11 cellular contexts compared by ENCODE assay signal in the genomic region with DNA sequence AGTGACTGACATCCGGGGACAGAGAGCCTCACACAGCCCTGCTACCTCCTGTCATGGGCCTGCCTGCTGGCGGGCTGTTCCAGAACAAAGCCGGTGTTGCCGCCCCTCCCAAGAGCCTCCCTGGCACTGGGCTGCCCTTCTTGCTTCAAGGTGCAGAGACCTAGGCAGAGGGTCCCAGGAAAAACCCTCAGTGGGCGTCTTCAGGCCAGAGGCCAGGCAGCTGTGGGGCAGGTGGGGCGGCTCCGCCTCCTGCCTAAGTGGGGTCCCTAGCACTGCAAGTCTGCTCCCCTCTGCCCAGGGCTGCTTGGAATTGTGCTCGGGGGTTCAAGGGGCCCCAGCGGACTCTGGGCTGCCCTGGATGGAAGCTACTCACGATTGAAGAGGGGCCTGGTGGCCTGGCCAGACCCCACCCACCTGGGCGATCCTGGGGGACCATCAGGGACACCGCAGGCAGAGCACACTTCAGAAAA. TPM values are rescaled to one million over a fixed set of nuclear protein-coding genes. Genes with fewer than 3 reads are reported as not detected.
DNase-seq lines count a peak whose midpoint lies in the region; ATAC-seq and TF ChIP-seq lines count a peak whose summit lies in the region.
"Had no signal": no experiment of that assay in that cellular context is flagged by ENCODE, and none has a peak within 500 bp of the region (broad histone marks: within the 10 kb centered on the region; RNA-seq: fewer than 3 reads in every experiment).

No MANE protein-coding gene starts in this region.

- H3K4me3 Mint-ChIP-seq in MCF 10A (ENCODE audit: unreplicated experiment), result no peak overlapping the region
- H3K4me3 Mint-ChIP-seq: HFFc6 had no signal

- H3K4me1 ChIP-seq in mammary epithelial cell (ENCODE audit: insufficient read depth, low read length), result peaks cover 38% of the 10 kb centered on the region
- H3K4me1 ChIP-seq in ascending aorta, result peaks cover 16 to 20% of the 10 kb centered on the region in 2 donors
- peaks cover 29% of the 10 kb centered on the region for H3K4me1 ChIP-seq in mucosa of descending colon (ENCODE audit: low read depth)
- H3K4me1 ChIP-seq in tibial nerve, result peaks cover 0 to 85% (median 13%) of the 10 kb centered on the region in 4 donors

- TF ChIP-seq EP300 in tibial nerve (IDR thresholded peaks at IDR 0.05), result no peak

- 65% methylated on average over 12 of the region's 12 CpGs for WGBS in mammary epithelial cell (ENCODE audit: low coverage, missing lambda C conversion rate)
- 79 to 80% methylated on average over 8 to 11 of the region's 12 CpGs for WGBS in tibial nerve, 2 donors

- H3K36me3 ChIP-seq in mammary epithelial cell (ENCODE audit: insufficient read depth, low read length) (no peaks in the 10 kb centered on the region), ascending aorta (peaks cover 5 to 16% of the 10 kb centered on the region in 2 donors), mucosa of descending colon (ENCODE audit: low read depth) (no peaks in the 10 kb centered on the region), tibial nerve (peaks cover 0 to 38% (median 0%) of the 10 kb centered on the region in 3 donors)

- peaks cover 25% of the 10 kb centered on the region for H3K4me1 Mint-ChIP-seq in MCF 10A (ENCODE audit: insufficient read depth, unreplicated experiment)

- DNase-seq in mammary epithelial cell, result no peak
- DNase-seq in MCF 10A (ENCODE audit: unreplicated experiment), result no peak
- peak; percentile 6 to 59 for DNase-seq in ascending aorta (ENCODE audit: low spot score in 2 of 2)
- DNase-seq in mucosa of descending colon, result peak in 2 of 3 donors; percentile 32 to 49
- DNase-seq in tibial nerve (ENCODE audit: low spot score in 2 of 2), result peak in 1 of 2 donors; percentile 7
- no peak for DNase-seq in Ammon's horn (ENCODE audit: low spot score)
- DNase-seq in NCI-H526 treated with DMSO at 0.1 percent for 48 hours (lab: John Stamatoyannopoulos, UW), result no peak
- DNase-seq: EL, HFFc6, NCI-H1092 had no signal

- H3K4me2 ChIP-seq in mammary epithelial cell (ENCODE audit: insufficient read depth, low read depth, low read length), result peak overlapping the region; percentile 58

- no peak overlapping the region for H3K27ac Mint-ChIP-seq in MCF 10A (ENCODE audit: low read depth, unreplicated experiment)
- H3K27ac Mint-ChIP-seq: HFFc6 had no signal

- CTCF ChIA-PET in mammary epithelial cell (lab: Charles Lee; ENCODE audit: low non-redundant PET) (no interaction called here), MCF 10A (lab: Yijun Ruan, JAX) (interaction anchor here (0.8 to 1.8 kb wide), 2 partner anchors 42 to 144 kb away, joined by 3 to 4 read pairs; no protein-coding TSS in a partner anchor)

- peaks cover 7% of the 10 kb centered on the region for H3K36me3 Mint-ChIP-seq in MCF 10A (ENCODE audit: insufficient read depth, unreplicated experiment)

- POLR2A ChIA-PET in MCF 10A (lab: Yijun Ruan, JAX), result interaction anchor here (1.0 to 2.0 kb wide), 5 partner anchors 9 to 68 kb away, joined by 4 to 9 read pairs (median 5); partner anchors contain the start of genes GNB1L and RTL10

- no peak for TF ChIP-seq POLR2A in tibial nerve (IDR thresholded peaks at IDR 0.05)

- peaks cover 6% of the 10 kb centered on the region for H3K79me2 ChIP-seq in mammary epithelial cell (ENCODE audit: insufficient read depth, low read length)

- dilution Hi-C loops in mammary epithelial cell (cut with HindIII; ENCODE audit: low sequenced_read_pairs), result no loop called here

- no peaks in the 10 kb centered on the region for H3K27me3 Mint-ChIP-seq in MCF 10A (ENCODE audit: insufficient read depth, unreplicated experiment)

- H3K9me3 ChIP-seq in mammary epithelial cell (replicated peaks; ENCODE audit: insufficient read depth, low read length) (no peaks in the 10 kb centered on the region), ascending aorta (no peaks in the 10 kb centered on the region), mucosa of descending colon (no peaks in the 10 kb centered on the region), tibial nerve (no peaks in the 10 kb centered on the region)

- ATAC-seq in mucosa of descending colon (no peak), HG02759 (IDR thresholded peaks at IDR 0.05; ENCODE audit: unreplicated experiment) (no peak)

- BruUV-seq in mammary epithelial cell (replicated peaks; lab: Mats Ljungman, UMichigan), result no TSS peak
- BruUV-seq in MCF 10A (replicated peaks; lab: Mats Ljungman, UMichigan), result no TSS peak

- intact Hi-C loops in mammary epithelial cell (cut with micrococcal nuclease) (no loop called here), MCF 10A (cut with micrococcal nuclease) (no loop called here), ascending aorta (cut with DNase I) (loop anchor here (5.0 kb wide), 1 partner anchor 33 kb away; no protein-coding TSS in a partner anchor), mucosa of descending colon (cut with DNase I, micrococcal nuclease) (no loop called here)

- TF ChIP-seq CTCF in mammary epithelial cell (conservative IDR thresholded peaks at IDR 0.05 in 1 of 2, IDR thresholded peaks at IDR 0.05 in 1 of 2; ENCODE audit: extremely low read depth in 1 of 2, insufficient read depth in 1 of 2, low read depth in 1 of 2, low read length in 2 of 2) (no peak), MCF 10A (IDR thresholded peaks at IDR 0.05; ENCODE audit: unreplicated experiment) (no peak), ascending aorta (IDR thresholded peaks at IDR 0.05) (no peak), mucosa of descending colon (IDR thresholded peaks at IDR 0.05) (no peak), tibial nerve (IDR thresholded peaks at IDR 0.05) (no peak)

- H3K27ac ChIP-seq in mammary epithelial cell (ENCODE audit: insufficient read depth, low read depth, low read length) (no peak overlapping the region), ascending aorta (peak overlapping the region; percentile 49 to 54), tibial nerve (peak overlapping the region; percentile 23 to 79 (median 60))

- no peaks in the 10 kb centered on the region for H3K9me3 Mint-ChIP-seq in MCF 10A (ENCODE audit: unreplicated experiment)
- H3K9me3 Mint-ChIP-seq: HFFc6 had no signal

- H3K4me3 ChIP-seq in mammary epithelial cell (replicated peaks in 1 of 3; ENCODE audit: insufficient read depth in 1 of 3, low read depth in 2 of 3, low read length in 3 of 3) (no peak overlapping the region), ascending aorta (no peak overlapping the region), mucosa of descending colon (no peak overlapping the region), tibial nerve (no peak overlapping the region)

- peak overlapping the region; percentile 70 for H2AFZ ChIP-seq in mammary epithelial cell (ENCODE audit: low read depth, low read length)

- H4K20me1 ChIP-seq in mammary epithelial cell (ENCODE audit: insufficient read depth, low read length), result no peaks in the 10 kb centered on the region

- H3K27me3 ChIP-seq in mammary epithelial cell (ENCODE audit: insufficient read depth, low read length), result no peaks in the 10 kb centered on the region
- H3K27me3 ChIP-seq in ascending aorta, result no peaks in the 10 kb centered on the region
- no peaks in the 10 kb centered on the region for H3K27me3 ChIP-seq in tibial nerve

- H3K9ac ChIP-seq in mammary epithelial cell (ENCODE audit: insufficient read depth, low read length), result no peak overlapping the region

- in situ Hi-C loops in mammary epithelial cell (cut with MboI; ENCODE audit: low sequenced_read_pairs in 2 of 2), result no loop called here

RNA-seq across cellular contexts. Expression of gene GNB1L, which starts 20.4 kb away (rescaled TPM):
- total RNA-seq in mammary epithelial cell (1 to 10 TPM; 3.8 to 7.8 TPM), MCF 10A (2022) (4.3 and 7.1 TPM in 2 replicates), ascending aorta (7.9 TPM), mucosa of descending colon (1 to 10 TPM; 2.7 to 4.7 (median 3.4) TPM), tibial nerve (1 to 10 TPM; 2.9 to 8.1 (median 6.3) TPM)
- 7.9 TPM for polyA plus RNA-seq in mammary epithelial cell
- 0.93 TPM for polyA minus RNA-seq in mammary epithelial cell

RNA-seq across cellular contexts. Expression of gene RTL10, which starts 20.4 kb away (rescaled TPM):
- total RNA-seq in mammary epithelial cell, result 10 to 100 TPM; 20.7 to 21.9 TPM
- 17.8 TPM for polyA plus RNA-seq in mammary epithelial cell
- 72.2 TPM for polyA minus RNA-seq in mammary epithelial cell
- 16.8 and 20.6 TPM in 2 replicates for total RNA-seq in MCF 10A (2022)
- 8.8 TPM for total RNA-seq in ascending aorta
- 10 to 100 TPM; 10.1 to 12.2 (median 11.9) TPM for total RNA-seq in mucosa of descending colon
- total RNA-seq in tibial nerve, result 10 to 100 TPM; 10.2 to 13.3 (median 11.4) TPM

Comparison
In these comparisons a context has a peak if more than half of its experiments do, and no peak if none do; other contexts are left out.
1. DNase-seq: peak in ascending aorta (2 of 2) and mucosa of descending colon (2 of 3); none in mammary epithelial cell (single experiment), MCF 10A (single experiment), Ammon's horn (single experiment) and NCI-H526 treated with DMSO at 0.1 percent for 48 hours (single experiment).